ENCODE assay signal across 1 cellular context in the genomic region with DNA sequence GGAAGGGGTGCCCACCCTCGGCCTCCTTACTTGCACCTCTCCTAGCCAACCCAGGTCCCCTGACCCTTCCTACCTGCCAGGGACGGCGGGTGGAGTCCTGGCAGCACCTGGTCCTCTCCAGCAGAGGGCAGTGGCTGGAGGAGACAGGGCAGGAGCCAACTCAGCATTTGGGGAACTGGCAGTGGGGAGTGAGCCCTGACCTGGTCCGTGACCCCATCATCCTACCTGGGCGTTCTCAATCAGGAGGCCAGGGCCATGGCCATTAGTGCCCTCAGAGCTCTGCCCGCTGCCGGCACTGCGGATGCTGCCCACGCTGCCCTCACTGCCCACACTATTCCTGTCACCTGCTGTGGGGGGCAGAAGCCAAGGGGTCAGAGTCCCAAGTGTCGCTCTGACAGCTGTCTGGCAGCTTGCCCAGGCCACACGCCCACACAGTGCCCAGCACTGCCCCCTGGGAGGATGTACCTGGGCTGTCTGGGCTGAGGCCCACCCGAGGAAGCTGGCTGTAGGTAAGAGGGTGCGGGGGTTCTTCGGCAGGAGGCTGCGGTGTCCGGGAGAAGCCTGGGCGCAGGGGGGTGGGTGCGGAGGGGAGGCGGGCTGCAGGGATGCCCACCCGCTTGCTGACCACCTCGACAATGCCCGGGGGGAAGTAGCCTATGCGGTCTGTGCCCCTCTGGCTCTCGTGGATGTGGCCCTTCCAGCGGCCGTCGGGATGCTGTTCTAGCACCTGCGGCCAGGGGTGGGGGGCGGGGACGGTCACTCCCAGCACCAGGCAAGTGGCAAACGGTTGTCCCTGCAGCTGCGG.
A peak's percentile ranks its signal among the peaks of the same experiment; 100 is the strongest.
TF ChIP-seq lines count a peak whose summit lies in the region.

No MANE protein-coding gene starts in this region.

TF ChIP-seq in HepG2, 621 proteins besides CTCF, POLR2A, EP300 and RAD21 (continued from another document and continues in another):
- TF ChIP-seq, protein P1, sequence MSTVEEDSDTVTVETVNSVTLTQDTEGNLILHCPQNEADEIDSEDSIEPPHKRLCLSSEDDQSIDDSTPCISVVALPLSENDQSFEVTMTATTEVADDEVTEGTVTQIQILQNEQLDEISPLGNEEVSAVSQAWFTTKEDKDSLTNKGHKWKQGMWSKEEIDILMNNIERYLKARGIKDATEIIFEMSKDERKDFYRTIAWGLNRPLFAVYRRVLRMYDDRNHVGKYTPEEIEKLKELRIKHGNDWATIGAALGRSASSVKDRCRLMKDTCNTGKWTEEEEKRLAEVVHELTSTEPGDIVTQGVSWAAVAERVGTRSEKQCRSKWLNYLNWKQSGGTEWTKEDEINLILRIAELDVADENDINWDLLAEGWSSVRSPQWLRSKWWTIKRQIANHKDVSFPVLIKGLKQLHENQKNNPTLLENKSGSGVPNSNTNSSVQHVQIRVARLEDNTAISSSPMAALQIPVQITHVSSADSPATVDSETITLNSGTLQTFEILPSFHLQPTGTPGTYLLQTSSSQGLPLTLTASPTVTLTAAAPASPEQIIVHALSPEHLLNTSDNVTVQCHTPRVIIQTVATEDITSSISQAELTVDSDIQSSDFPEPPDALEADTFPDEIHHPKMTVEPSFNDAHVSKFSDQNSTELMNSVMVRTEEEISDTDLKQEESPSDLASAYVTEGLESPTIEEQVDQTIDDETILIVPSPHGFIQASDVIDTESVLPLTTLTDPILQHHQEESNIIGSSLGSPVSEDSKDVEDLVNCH (CRISPR knock-in tag; IDR thresholded peaks at IDR 0.05) = no peak
- TF ChIP-seq RORA (CRISPR knock-in tag; IDR thresholded peaks at IDR 0.05) = no peak
- TF ChIP-seq SPEN (CRISPR knock-in tag; IDR thresholded peaks at IDR 0.05; ENCODE audit: low read depth) = 0 out of 2 replicates have a peak, but pooled peaks have one; percentile 29
- TF ChIP-seq DZIP1 (CRISPR knock-in tag; IDR thresholded peaks at IDR 0.05) = no peak
- TF ChIP-seq ZNF331 (CRISPR knock-in tag; IDR thresholded peaks at IDR 0.05) = peak; percentile 3; the same call in 1 of the 2 replicates
- TF ChIP-seq SAFB2 (CRISPR knock-in tag; IDR thresholded peaks at IDR 0.05; ENCODE audit: borderline replicate concordance, low read depth) = no peak
- TF ChIP-seq ZNF75D (CRISPR knock-in tag; IDR thresholded peaks at IDR 0.05; ENCODE audit: borderline replicate concordance) = no peak
- no peak for TF ChIP-seq JDP2 (CRISPR knock-in tag; IDR thresholded peaks at IDR 0.05; ENCODE audit: borderline replicate concordance)
- TF ChIP-seq, protein P2, sequence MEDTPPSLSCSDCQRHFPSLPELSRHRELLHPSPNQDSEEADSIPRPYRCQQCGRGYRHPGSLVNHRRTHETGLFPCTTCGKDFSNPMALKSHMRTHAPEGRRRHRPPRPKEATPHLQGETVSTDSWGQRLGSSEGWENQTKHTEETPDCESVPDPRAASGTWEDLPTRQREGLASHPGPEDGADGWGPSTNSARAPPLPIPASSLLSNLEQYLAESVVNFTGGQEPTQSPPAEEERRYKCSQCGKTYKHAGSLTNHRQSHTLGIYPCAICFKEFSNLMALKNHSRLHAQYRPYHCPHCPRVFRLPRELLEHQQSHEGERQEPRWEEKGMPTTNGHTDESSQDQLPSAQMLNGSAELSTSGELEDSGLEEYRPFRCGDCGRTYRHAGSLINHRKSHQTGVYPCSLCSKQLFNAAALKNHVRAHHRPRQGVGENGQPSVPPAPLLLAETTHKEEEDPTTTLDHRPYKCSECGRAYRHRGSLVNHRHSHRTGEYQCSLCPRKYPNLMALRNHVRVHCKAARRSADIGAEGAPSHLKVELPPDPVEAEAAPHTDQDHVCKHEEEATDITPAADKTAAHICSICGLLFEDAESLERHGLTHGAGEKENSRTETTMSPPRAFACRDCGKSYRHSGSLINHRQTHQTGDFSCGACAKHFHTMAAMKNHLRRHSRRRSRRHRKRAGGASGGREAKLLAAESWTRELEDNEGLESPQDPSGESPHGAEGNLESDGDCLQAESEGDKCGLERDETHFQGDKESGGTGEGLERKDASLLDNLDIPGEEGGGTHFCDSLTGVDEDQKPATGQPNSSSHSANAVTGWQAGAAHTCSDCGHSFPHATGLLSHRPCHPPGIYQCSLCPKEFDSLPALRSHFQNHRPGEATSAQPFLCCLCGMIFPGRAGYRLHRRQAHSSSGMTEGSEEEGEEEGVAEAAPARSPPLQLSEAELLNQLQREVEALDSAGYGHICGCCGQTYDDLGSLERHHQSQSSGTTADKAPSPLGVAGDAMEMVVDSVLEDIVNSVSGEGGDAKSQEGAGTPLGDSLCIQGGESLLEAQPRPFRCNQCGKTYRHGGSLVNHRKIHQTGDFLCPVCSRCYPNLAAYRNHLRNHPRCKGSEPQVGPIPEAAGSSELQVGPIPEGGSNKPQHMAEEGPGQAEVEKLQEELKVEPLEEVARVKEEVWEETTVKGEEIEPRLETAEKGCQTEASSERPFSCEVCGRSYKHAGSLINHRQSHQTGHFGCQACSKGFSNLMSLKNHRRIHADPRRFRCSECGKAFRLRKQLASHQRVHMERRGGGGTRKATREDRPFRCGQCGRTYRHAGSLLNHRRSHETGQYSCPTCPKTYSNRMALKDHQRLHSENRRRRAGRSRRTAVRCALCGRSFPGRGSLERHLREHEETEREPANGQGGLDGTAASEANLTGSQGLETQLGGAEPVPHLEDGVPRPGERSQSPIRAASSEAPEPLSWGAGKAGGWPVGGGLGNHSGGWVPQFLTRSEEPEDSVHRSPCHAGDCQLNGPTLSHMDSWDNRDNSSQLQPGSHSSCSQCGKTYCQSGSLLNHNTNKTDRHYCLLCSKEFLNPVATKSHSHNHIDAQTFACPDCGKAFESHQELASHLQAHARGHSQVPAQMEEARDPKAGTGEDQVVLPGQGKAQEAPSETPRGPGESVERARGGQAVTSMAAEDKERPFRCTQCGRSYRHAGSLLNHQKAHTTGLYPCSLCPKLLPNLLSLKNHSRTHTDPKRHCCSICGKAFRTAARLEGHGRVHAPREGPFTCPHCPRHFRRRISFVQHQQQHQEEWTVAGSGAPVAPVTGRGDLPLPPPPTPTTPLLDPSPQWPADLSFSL (CRISPR knock-in tag; IDR thresholded peaks at IDR 0.05) = no peak
- TF ChIP-seq, protein P3, sequence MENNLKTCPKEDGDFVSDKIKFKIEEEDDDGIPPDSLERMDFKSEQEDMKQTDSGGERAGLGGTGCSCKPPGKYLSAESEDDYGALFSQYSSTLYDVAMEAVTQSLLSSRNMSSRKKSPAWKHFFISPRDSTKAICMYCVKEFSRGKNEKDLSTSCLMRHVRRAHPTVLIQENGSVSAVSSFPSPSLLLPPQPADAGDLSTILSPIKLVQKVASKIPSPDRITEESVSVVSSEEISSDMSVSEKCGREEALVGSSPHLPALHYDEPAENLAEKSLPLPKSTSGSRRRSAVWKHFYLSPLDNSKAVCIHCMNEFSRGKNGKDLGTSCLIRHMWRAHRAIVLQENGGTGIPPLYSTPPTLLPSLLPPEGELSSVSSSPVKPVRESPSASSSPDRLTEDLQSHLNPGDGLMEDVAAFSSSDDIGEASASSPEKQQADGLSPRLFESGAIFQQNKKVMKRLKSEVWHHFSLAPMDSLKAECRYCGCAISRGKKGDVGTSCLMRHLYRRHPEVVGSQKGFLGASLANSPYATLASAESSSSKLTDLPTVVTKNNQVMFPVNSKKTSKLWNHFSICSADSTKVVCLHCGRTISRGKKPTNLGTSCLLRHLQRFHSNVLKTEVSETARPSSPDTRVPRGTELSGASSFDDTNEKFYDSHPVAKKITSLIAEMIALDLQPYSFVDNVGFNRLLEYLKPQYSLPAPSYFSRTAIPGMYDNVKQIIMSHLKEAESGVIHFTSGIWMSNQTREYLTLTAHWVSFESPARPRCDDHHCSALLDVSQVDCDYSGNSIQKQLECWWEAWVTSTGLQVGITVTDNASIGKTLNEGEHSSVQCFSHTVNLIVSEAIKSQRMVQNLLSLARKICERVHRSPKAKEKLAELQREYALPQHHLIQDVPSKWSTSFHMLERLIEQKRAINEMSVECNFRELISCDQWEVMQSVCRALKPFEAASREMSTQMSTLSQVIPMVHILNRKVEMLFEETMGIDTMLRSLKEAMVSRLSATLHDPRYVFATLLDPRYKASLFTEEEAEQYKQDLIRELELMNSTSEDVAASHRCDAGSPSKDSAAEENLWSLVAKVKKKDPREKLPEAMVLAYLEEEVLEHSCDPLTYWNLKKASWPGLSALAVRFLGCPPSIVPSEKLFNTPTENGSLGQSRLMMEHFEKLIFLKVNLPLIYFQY (CRISPR knock-in tag; IDR thresholded peaks at IDR 0.05; ENCODE audit: borderline replicate concordance) = no peak
- TF ChIP-seq ZNF557 (CRISPR knock-in tag; IDR thresholded peaks at IDR 0.05) = no peak
- TF ChIP-seq ZNF737 (CRISPR knock-in tag; IDR thresholded peaks at IDR 0.05; ENCODE audit: borderline replicate concordance) = no peak
- no peak for TF ChIP-seq SNAPC5 (CRISPR knock-in tag; IDR thresholded peaks at IDR 0.05; ENCODE audit: borderline replicate concordance)
- no peak for TF ChIP-seq CEBPG (CRISPR knock-in tag; IDR thresholded peaks at IDR 0.05)
- TF ChIP-seq MED1 (CRISPR knock-in tag; IDR thresholded peaks at IDR 0.05) = 0 out of 2 replicates have a peak, but pooled peaks have one; percentile 23
- no peak for TF ChIP-seq ZSCAN12 (CRISPR knock-in tag; IDR thresholded peaks at IDR 0.05)
- no peak for TF ChIP-seq TOE1 (CRISPR knock-in tag; IDR thresholded peaks at IDR 0.05)
- TF ChIP-seq, protein P4, sequence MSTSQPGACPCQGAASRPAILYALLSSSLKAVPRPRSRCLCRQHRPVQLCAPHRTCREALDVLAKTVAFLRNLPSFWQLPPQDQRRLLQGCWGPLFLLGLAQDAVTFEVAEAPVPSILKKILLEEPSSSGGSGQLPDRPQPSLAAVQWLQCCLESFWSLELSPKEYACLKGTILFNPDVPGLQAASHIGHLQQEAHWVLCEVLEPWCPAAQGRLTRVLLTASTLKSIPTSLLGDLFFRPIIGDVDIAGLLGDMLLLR (CRISPR knock-in tag; IDR thresholded peaks at IDR 0.05) = no peak
- TF ChIP-seq GTF2F1 (IDR thresholded peaks at IDR 0.05; ENCODE audit: low read length) = no peak
- TF ChIP-seq PRMT3 (CRISPR knock-in tag; IDR thresholded peaks at IDR 0.05; ENCODE audit: borderline replicate concordance, low read depth) = no peak
- TF ChIP-seq ZNF670 (CRISPR knock-in tag; IDR thresholded peaks at IDR 0.05; ENCODE audit: borderline replicate concordance) = no peak
- no peak for TF ChIP-seq TAF15 (IDR thresholded peaks at IDR 0.05; ENCODE audit: low read depth, low read length, poor library complexity, severe bottlenecking)
- TF ChIP-seq USF2 (IDR thresholded peaks at IDR 0.05; ENCODE audit: low read depth, low read length) = no peak
- no peak for TF ChIP-seq USF2 (CRISPR knock-in tag; IDR thresholded peaks at IDR 0.05; ENCODE audit: borderline replicate concordance)
- TF ChIP-seq, protein P5, sequence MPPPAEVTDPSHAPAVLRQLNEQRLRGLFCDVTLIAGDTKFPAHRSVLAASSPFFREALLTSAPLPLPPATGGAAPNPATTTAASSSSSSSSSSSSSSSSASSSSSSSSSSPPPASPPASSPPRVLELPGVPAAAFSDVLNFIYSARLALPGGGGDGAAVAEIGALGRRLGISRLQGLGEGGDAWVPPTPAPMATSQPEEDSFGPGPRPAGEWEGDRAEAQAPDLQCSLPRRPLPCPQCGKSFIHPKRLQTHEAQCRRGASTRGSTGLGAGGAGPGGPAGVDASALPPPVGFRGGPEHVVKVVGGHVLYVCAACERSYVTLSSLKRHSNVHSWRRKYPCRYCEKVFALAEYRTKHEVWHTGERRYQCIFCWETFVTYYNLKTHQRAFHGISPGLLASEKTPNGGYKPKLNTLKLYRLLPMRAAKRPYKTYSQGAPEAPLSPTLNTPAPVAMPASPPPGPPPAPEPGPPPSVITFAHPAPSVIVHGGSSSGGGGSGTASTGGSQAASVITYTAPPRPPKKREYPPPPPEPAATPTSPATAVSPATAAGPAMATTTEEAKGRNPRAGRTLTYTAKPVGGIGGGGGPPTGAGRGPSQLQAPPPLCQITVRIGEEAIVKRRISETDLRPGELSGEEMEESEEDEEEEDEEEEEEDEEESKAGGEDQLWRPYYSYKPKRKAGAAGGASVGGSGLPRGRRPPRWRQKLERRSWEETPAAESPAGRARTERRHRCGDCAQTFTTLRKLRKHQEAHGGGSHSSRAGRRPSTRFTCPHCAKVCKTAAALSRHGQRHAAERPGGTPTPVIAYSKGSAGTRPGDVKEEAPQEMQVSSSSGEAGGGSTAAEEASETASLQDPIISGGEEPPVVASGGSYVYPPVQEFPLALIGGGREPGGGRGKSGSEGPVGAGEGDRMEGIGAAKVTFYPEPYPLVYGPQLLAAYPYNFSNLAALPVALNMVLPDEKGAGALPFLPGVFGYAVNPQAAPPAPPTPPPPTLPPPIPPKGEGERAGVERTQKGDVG (CRISPR knock-in tag; IDR thresholded peaks at IDR 0.05; ENCODE audit: borderline replicate concordance) = peak; percentile 71; the same call in 1 of the 2 replicates
- no peak for TF ChIP-seq THAP11 (CRISPR knock-in tag; IDR thresholded peaks at IDR 0.05)
